Comparison of ENCODE assay signal across 16 cellular contexts in the genomic region with DNA sequence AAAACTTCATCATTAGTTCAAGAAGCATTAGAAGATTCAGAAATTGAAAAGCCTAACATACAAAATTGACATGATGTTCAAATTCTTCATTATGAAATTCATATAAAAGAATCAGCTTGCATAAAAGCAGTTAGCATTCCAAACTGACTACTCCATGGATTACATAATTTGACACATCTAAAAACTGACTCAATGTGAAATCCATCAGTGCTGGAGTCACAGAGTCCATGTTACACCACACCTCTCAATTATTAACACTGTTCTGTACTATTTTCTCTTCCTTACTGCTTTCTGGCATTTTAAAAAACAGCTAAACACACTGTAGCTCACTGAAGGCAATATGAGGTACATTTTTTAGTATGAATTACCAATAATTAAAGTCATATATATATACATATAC. TPM values are rescaled to one million over a fixed set of nuclear protein-coding genes. Genes with fewer than 3 reads are reported as not detected.
DNase-seq lines count a peak whose midpoint lies in the region; ATAC-seq, FAIRE-seq and TF ChIP-seq lines count a peak whose summit lies in the region.
"Had no signal": no experiment of that assay in that cellular context is flagged by ENCODE, and none has a peak within 500 bp of the region (broad histone marks: within the 10 kb centered on the region; RNA-seq: fewer than 3 reads in every experiment).

No MANE protein-coding gene starts in this region.

- H3K36me3 ChIP-seq in right atrium auricular region, result peaks cover 15% of the 10 kb centered on the region
- peaks cover 5 to 55% of the 10 kb centered on the region in 2 experiments for H3K36me3 ChIP-seq in SK-N-SH (replicated peaks in 1 of 2; ENCODE audit: control insufficient read depth in 1 of 2, insufficient read depth in 2 of 2, low read length in 1 of 2)
- H3K36me3 ChIP-seq in mesenchymal stem cell (ENCODE audit: control insufficient read depth in 1 of 2, insufficient read depth in 2 of 2, low read depth in 1 of 2, low read length in 2 of 2), result peaks cover 17 to 40% of the 10 kb centered on the region in 2 experiments
- H3K36me3 ChIP-seq: colonic mucosa had no signal

- H3K27ac ChIP-seq in right atrium auricular region (no peak overlapping the region), SK-N-SH (ENCODE audit: low read depth in 2 of 2, low read length in 1 of 2) (no peak overlapping the region), mesenchymal stem cell (ENCODE audit: low read length, poor library complexity, severe bottlenecking) (no peak overlapping the region)
- H3K27ac ChIP-seq: colonic mucosa, suprapubic skin had no signal

- no peak overlapping the region for H3K14ac ChIP-seq in mesenchymal stem cell (ENCODE audit: low read length in 2 of 2)

- H3K79me1 ChIP-seq in mesenchymal stem cell (replicated peaks; ENCODE audit: low read length, poor library complexity, severe bottlenecking), result no peaks in the 10 kb centered on the region

- H2BK12ac ChIP-seq in mesenchymal stem cell (ENCODE audit: low read length in 2 of 2), result no peak overlapping the region

- intact Hi-C loops in Right ventricle myocardium inferior (cut with DNase I), result no loop called here

- no peak overlapping the region for H2AFZ ChIP-seq in SK-N-SH (ENCODE audit: low read depth)
- no peak overlapping the region for H2AFZ ChIP-seq in mesenchymal stem cell (ENCODE audit: low read depth, low read length)

- no peak overlapping the region for H3K9ac ChIP-seq in SK-N-SH
- H3K9ac ChIP-seq in mesenchymal stem cell (ENCODE audit: low read length), result no peak overlapping the region

- no peak overlapping the region for H4K8ac ChIP-seq in mesenchymal stem cell (ENCODE audit: low read length)

- FAIRE-seq in islet of Langerhans (lab: Jason Lieb, UNC), result peak; percentile 47
- FAIRE-seq: D721Med had no signal

- DNase-seq in Right ventricle myocardium inferior (ENCODE audit: missing footprints), result no peak
- no peak for DNase-seq in right atrium auricular region (ENCODE audit: low spot score)
- peak; percentile 89 for DNase-seq in epithelial cell of esophagus (ENCODE audit: low read depth)
- no peak for DNase-seq in SK-N-SH
- DNase-seq in mesenchymal stem cell, result no peak
- no peak for DNase-seq in NCI-H2171 (lab: John Stamatoyannopoulos, UW)
- DNase-seq: 8988T; activated B cell treated with CpG ODN at 0.5 μM for 24 hours; activated naive CD8-positive, alpha-beta T cell treated with anti-CD3 and anti-CD28 coated beads, Interleukin-2, amount 10 ng/mL, durations not matched to agents 7 days and 5 days; colonic mucosa; NCI-H1092 treated with DMSO at 0.1 percent for 48 hours had no signal

- H2BK5ac ChIP-seq in mesenchymal stem cell (ENCODE audit: low read depth, low read length, poor library complexity, severe bottlenecking), result no peak overlapping the region

- H3K23ac ChIP-seq in mesenchymal stem cell (ENCODE audit: low read length in 2 of 2), result no peak overlapping the region

- H3K27me3 ChIP-seq in right atrium auricular region (no peaks in the 10 kb centered on the region), SK-N-SH (ENCODE audit: insufficient read depth) (no peaks in the 10 kb centered on the region), mesenchymal stem cell (ENCODE audit: control insufficient read depth in 1 of 2, insufficient read depth in 1 of 2, low read length in 2 of 2) (no peaks in the 10 kb centered on the region)
- H3K27me3 ChIP-seq: colonic mucosa, suprapubic skin had no signal

- no peak overlapping the region for H3K18ac ChIP-seq in mesenchymal stem cell (ENCODE audit: low read depth in 1 of 2, low read length in 2 of 2)

- H2BK120ac ChIP-seq in mesenchymal stem cell (ENCODE audit: low read depth, low read length), result no peak overlapping the region

- H3K4me1 ChIP-seq in right atrium auricular region (no peaks in the 10 kb centered on the region), SK-N-SH (ENCODE audit: control insufficient read depth in 1 of 2, insufficient read depth in 2 of 2, low read depth in 1 of 2, low read length in 1 of 2) (peaks cover 0 to 5% of the 10 kb centered on the region in 2 experiments; a peak in 1 of 4 replicates), mesenchymal stem cell (ENCODE audit: control insufficient read depth, insufficient read depth, low read depth, low read length) (peaks cover 3% of the 10 kb centered on the region)
- H3K4me1 ChIP-seq: colonic mucosa, suprapubic skin had no signal

- H2AK5ac ChIP-seq in mesenchymal stem cell (ENCODE audit: low read length, severe bottlenecking), result no peak overlapping the region

- no peaks in the 10 kb centered on the region for H3K9me2 ChIP-seq in SK-N-SH

- CTCF ChIA-PET in SK-N-SH (lab: Yijun Ruan, JAX), result interaction anchor here (2.1 kb wide), 1 partner anchor 148 kb away, joined by 8 read pairs; no protein-coding TSS in a partner anchor

- TF ChIP-seq CTCF in right atrium auricular region (IDR thresholded peaks at IDR 0.05) (no peak), epithelial cell of esophagus (IDR thresholded peaks at IDR 0.05; ENCODE audit: insufficient read depth, low read depth, low read length, missing control alignments) (no peak), SK-N-SH (IDR thresholded peaks at IDR 0.05) (no peak)

- no peak for TF ChIP-seq EP300 in SK-N-SH (IDR thresholded peaks at IDR 0.05; ENCODE audit: borderline replicate concordance in 1 of 2, low read depth in 1 of 2, low read length in 1 of 2)

- H4K91ac ChIP-seq in mesenchymal stem cell (ENCODE audit: low read length), result no peak overlapping the region

- H4K20me1 ChIP-seq in SK-N-SH (ENCODE audit: insufficient read depth), result no peaks in the 10 kb centered on the region

- ATAC-seq in Right ventricle myocardium inferior (peak; percentile 72), HG03025 (IDR thresholded peaks at IDR 0.05; ENCODE audit: low FRiP score, unreplicated experiment) (no peak)

- H3K9me3 ChIP-seq in right atrium auricular region, result peaks cover 0 to 5% of the 10 kb centered on the region in 2 donors
- H3K9me3 ChIP-seq in SK-N-SH, result peaks cover 8% of the 10 kb centered on the region
- H3K9me3 ChIP-seq in mesenchymal stem cell (ENCODE audit: control insufficient read depth, low read length), result peaks cover 7% of the 10 kb centered on the region
- H3K9me3 ChIP-seq: colonic mucosa, suprapubic skin had no signal

- H3K4me2 ChIP-seq in SK-N-SH (no peak overlapping the region), mesenchymal stem cell (ENCODE audit: low read length, poor library complexity, severe bottlenecking) (no peak overlapping the region)
- H3K4me2 ChIP-seq: smooth muscle cell had no signal

- H3K4ac ChIP-seq in mesenchymal stem cell (ENCODE audit: low read depth in 1 of 2, low read length in 2 of 2), result no peak overlapping the region

- H3F3A ChIP-seq in SK-N-SH (replicated peaks; ENCODE audit: insufficient read depth), result peaks cover 6% of the 10 kb centered on the region

- POLR2A ChIA-PET in SK-N-SH (lab: Yijun Ruan, JAX), result no interaction called here

- no peak for TF ChIP-seq RAD21 in SK-N-SH (IDR thresholded peaks at IDR 0.05; ENCODE audit: low read length)

- no peak overlapping the region for H2BK15ac ChIP-seq in mesenchymal stem cell (ENCODE audit: low read depth, poor library complexity, severe bottlenecking)

- peaks cover 23% of the 10 kb centered on the region; the same call in 1 of the 2 replicates for H3K79me2 ChIP-seq in SK-N-SH (ENCODE audit: insufficient read depth)

- H3K4me3 ChIP-seq in right atrium auricular region (no peak overlapping the region), epithelial cell of esophagus (ENCODE audit: low read length) (no peak overlapping the region), SK-N-SH (ENCODE audit: low read depth in 2 of 2, low read length in 1 of 2) (no peak overlapping the region), mesenchymal stem cell (ENCODE audit: insufficient read depth in 1 of 2, low read depth in 1 of 2, low read length in 2 of 2) (no peak overlapping the region)
- H3K4me3 ChIP-seq: colonic mucosa, smooth muscle cell, suprapubic skin had no signal

TF ChIP-seq in SK-N-SH, 30 proteins besides CTCF, POLR2A, EP300 and RAD21 (continues in another document):
- TF ChIP-seq FOXJ3 (CRISPR knock-in tag; IDR thresholded peaks at IDR 0.05) (no peak), RCOR1 (IDR thresholded peaks at IDR 0.05; ENCODE audit: low read length) (no peak), RFX5 (IDR thresholded peaks at IDR 0.05; ENCODE audit: low read length) (no peak), ELF1 (IDR thresholded peaks at IDR 0.05) (no peak), POLR2AphosphoS5 (IDR thresholded peaks at IDR 0.05; ENCODE audit: low read depth, low read length) (no peak)
- TF ChIP-seq, protein P1, sequence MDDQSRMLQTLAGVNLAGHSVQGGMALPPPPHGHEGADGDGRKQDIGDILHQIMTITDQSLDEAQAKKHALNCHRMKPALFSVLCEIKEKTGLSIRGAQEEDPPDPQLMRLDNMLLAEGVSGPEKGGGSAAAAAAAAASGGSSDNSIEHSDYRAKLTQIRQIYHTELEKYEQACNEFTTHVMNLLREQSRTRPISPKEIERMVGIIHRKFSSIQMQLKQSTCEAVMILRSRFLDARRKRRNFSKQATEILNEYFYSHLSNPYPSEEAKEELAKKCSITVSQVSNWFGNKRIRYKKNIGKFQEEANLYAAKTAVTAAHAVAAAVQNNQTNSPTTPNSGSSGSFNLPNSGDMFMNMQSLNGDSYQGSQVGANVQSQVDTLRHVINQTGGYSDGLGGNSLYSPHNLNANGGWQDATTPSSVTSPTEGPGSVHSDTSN (IDR thresholded peaks at IDR 0.05), result no peak
- TF ChIP-seq, protein P2, sequence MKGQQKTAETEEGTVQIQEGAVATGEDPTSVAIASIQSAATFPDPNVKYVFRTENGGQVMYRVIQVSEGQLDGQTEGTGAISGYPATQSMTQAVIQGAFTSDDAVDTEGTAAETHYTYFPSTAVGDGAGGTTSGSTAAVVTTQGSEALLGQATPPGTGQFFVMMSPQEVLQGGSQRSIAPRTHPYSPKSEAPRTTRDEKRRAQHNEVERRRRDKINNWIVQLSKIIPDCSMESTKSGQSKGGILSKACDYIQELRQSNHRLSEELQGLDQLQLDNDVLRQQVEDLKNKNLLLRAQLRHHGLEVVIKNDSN (IDR thresholded peaks at IDR 0.05; ENCODE audit: borderline replicate concordance, low read depth), result no peak
- TF ChIP-seq, protein P3, sequence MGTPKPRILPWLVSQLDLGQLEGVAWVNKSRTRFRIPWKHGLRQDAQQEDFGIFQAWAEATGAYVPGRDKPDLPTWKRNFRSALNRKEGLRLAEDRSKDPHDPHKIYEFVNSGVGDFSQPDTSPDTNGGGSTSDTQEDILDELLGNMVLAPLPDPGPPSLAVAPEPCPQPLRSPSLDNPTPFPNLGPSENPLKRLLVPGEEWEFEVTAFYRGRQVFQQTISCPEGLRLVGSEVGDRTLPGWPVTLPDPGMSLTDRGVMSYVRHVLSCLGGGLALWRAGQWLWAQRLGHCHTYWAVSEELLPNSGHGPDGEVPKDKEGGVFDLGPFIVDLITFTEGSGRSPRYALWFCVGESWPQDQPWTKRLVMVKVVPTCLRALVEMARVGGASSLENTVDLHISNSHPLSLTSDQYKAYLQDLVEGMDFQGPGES (IDR thresholded peaks at IDR 0.05; ENCODE audit: low read depth, low read length), result no peak

RNA-seq across cellular contexts. Expression of a gene that starts 28.0 kb away (rescaled TPM):
- total RNA-seq in Right ventricle myocardium inferior (27.5 TPM), right atrium auricular region (10 to 100 TPM; 25.8 to 29.9 TPM)
- polyA plus RNA-seq in SK-N-SH (2012; rRNA removed), result 20.1 and 23.3 TPM in 2 replicates
- 24.8 and 27.1 TPM in 2 replicates for polyA plus RNA-seq in SK-N-SH (2012; cell fraction: cytosol; rRNA removed)
- polyA plus RNA-seq in SK-N-SH (2012; cell fraction: nucleus; rRNA removed), result 17.9 and 40.4 TPM in 2 replicates
- polyA plus RNA-seq in mesenchymal stem cell (2013, experiment 1 of 2), result 4.1 TPM
- 4.1 TPM for polyA plus RNA-seq in mesenchymal stem cell (2013, experiment 2 of 2)
- total RNA-seq: activated B cell treated with CpG ODN at 0.5 μM for 24 hours; activated naive CD8-positive, alpha-beta T cell treated with anti-CD3 and anti-CD28 coated beads, Interleukin-2, amount 10 ng/mL, durations not matched to agents 7 days and 5 days had no signal
